ENCODE assay signal across 19 cellular contexts in genomic region chr15:41562784-41563198, GRCh38. TPM values are rescaled to one million over a fixed set of nuclear protein-coding genes. Genes with fewer than 3 reads are reported as not detected.
DNase-seq lines count a peak whose midpoint lies in the region; ATAC-seq and TF ChIP-seq lines count a peak whose summit lies in the region.
"Had no signal": no experiment of that assay in that cellular context is flagged by ENCODE, and none has a peak within 500 bp of the region (broad histone marks: within the 10 kb centered on the region; RNA-seq: fewer than 3 reads in every experiment).

No MANE protein-coding gene starts in this region.

- no peaks in the 10 kb centered on the region for H3K36me3 ChIP-seq in CD8-positive, alpha-beta memory T cell (ENCODE audit: insufficient read depth, low read length)
- H3K36me3 ChIP-seq: cardiac muscle cell had no signal

- POLR2A ChIA-PET in AG04450 (lab: Yijun Ruan, JAX): interaction anchor here (1.2 kb wide), 1 partner anchor 19 kb away, joined by 8 read pairs; the partner anchor contains the start of gene RPAP1
- POLR2A ChIA-PET in CD8-positive, alpha-beta memory T cell (lab: Charles Lee): interaction anchor here (0.7 kb wide), 1 partner anchor 296 kb away, joined by 5 read pairs; no protein-coding TSS in a partner anchor

- H3K4me3 Mint-ChIP-seq in glutamatergic neuron (ENCODE audit: unreplicated experiment) (no peak overlapping the region), T-helper 17 cell (no peak overlapping the region)
- no peak overlapping the region for H3K4me3 Mint-ChIP-seq in activated naive CD4-positive, alpha-beta T cell treated with anti-CD3 and anti-CD28 coated beads for 36 hours
- H3K4me3 Mint-ChIP-seq in CD8-positive, alpha-beta memory T cell: peak overlapping the region in 2 of 7 donors; percentile 6 to 79
- H3K4me3 Mint-ChIP-seq: activated naive CD8-positive, alpha-beta T cell treated with anti-CD3 and anti-CD28 coated beads, Interleukin-2, amount 10 ng/mL, durations not matched to agents 7 days and 5 days; activated T-cell treated with anti-CD3 and anti-CD28 coated beads, Interleukin-2, amount 50 U/mL, for 24 hours; CD8-positive, alpha-beta T cell; stimulated activated naive CD8-positive, alpha-beta T cell treated with anti-CD3 and anti-CD28 coated beads, Interleukin-15, amount 100 ng/mL, for 72 hours had no signal

- CTCF ChIA-PET in AG04450 (lab: Charles Lee): interaction anchor here (0.6 to 2.0 kb wide), 4 partner anchors 23 to 249 kb away, joined by 3 to 15 read pairs (median 6); no protein-coding TSS in a partner anchor
- CTCF ChIA-PET in activated naive CD4-positive, alpha-beta T cell treated with anti-CD3 and anti-CD28 coated beads for 36 hours (lab: Charles Lee): interaction anchor here (1.4 to 1.9 kb wide), 2 partner anchors 23 to 28 kb away, joined by 3 to 8 read pairs; no protein-coding TSS in a partner anchor
- CTCF ChIA-PET in CD8-positive, alpha-beta memory T cell (lab: Charles Lee): no interaction called here

- no peak for ATAC-seq in T-helper 17 cell
- ATAC-seq: CD8-positive, alpha-beta T cell; left lobe of liver; stimulated activated naive CD8-positive, alpha-beta T cell treated with anti-CD3 and anti-CD28 coated beads, Interleukin-15, amount 100 ng/mL, for 72 hours had no signal

- TF ChIP-seq CTCF in AG04450 (IDR thresholded peaks at IDR 0.05; ENCODE audit: low read depth, low read length): no peak
- no peak for TF ChIP-seq CTCF in fibroblast of pulmonary artery (IDR thresholded peaks at IDR 0.05; ENCODE audit: low read length, missing control alignments)
- TF ChIP-seq CTCF in glutamatergic neuron (IDR thresholded peaks at IDR 0.05; ENCODE audit: partially characterized antibody, unreplicated experiment): no peak

- peaks cover 6% of the 10 kb centered on the region for H3K9me3 Mint-ChIP-seq in glutamatergic neuron (ENCODE audit: unreplicated experiment)
- H3K9me3 Mint-ChIP-seq in activated naive CD4-positive, alpha-beta T cell treated with anti-CD3 and anti-CD28 coated beads for 36 hours: no peaks in the 10 kb centered on the region
- no peaks in the 10 kb centered on the region for H3K9me3 Mint-ChIP-seq in CD8-positive, alpha-beta memory T cell
- H3K9me3 Mint-ChIP-seq: activated naive CD8-positive, alpha-beta T cell treated with anti-CD3 and anti-CD28 coated beads, Interleukin-2, amount 10 ng/mL, durations not matched to agents 7 days and 5 days; activated T-cell treated with anti-CD3 and anti-CD28 coated beads, Interleukin-2, amount 50 U/mL, for 24 hours; CD8-positive, alpha-beta T cell; stimulated activated naive CD8-positive, alpha-beta T cell treated with anti-CD3 and anti-CD28 coated beads, Interleukin-15, amount 100 ng/mL, for 72 hours had no signal

- peak overlapping the region; percentile 21 for H3K27ac ChIP-seq in AG04450 (ENCODE audit: low read depth, low read length)
- no peak overlapping the region for H3K27ac ChIP-seq in CD8-positive, alpha-beta memory T cell (ENCODE audit: low read depth, low read length)
- H3K27ac ChIP-seq: cardiac muscle cell, SK-N-MC had no signal

- H3K27ac Mint-ChIP-seq in glutamatergic neuron (ENCODE audit: unreplicated experiment) (no peak overlapping the region), T-helper 17 cell (no peak overlapping the region)
- no peak overlapping the region for H3K27ac Mint-ChIP-seq in activated naive CD4-positive, alpha-beta T cell treated with anti-CD3 and anti-CD28 coated beads for 36 hours
- H3K27ac Mint-ChIP-seq in CD8-positive, alpha-beta memory T cell: no peak overlapping the region
- H3K27ac Mint-ChIP-seq: activated naive CD8-positive, alpha-beta T cell treated with anti-CD3 and anti-CD28 coated beads, Interleukin-2, amount 10 ng/mL, durations not matched to agents 7 days and 5 days; activated T-cell treated with anti-CD3 and anti-CD28 coated beads, Interleukin-2, amount 50 U/mL, for 24 hours; CD8-positive, alpha-beta T cell; stimulated activated naive CD8-positive, alpha-beta T cell treated with anti-CD3 and anti-CD28 coated beads, Interleukin-15, amount 100 ng/mL, for 72 hours had no signal

- H3K4me1 Mint-ChIP-seq in glutamatergic neuron (ENCODE audit: low read depth, unreplicated experiment) (peaks cover 28% of the 10 kb centered on the region), T-helper 17 cell (peaks cover 20% of the 10 kb centered on the region)
- peaks cover 10% of the 10 kb centered on the region for H3K4me1 Mint-ChIP-seq in activated naive CD4-positive, alpha-beta T cell treated with anti-CD3 and anti-CD28 coated beads for 36 hours (ENCODE audit: low read depth)
- peaks cover 8 to 15% (median 12%) of the 10 kb centered on the region in 3 donors for H3K4me1 Mint-ChIP-seq in CD8-positive, alpha-beta memory T cell

- peaks cover 16% of the 10 kb centered on the region for H3K4me1 ChIP-seq in CD8-positive, alpha-beta memory T cell (ENCODE audit: insufficient read depth, low read length)

- H3K36me3 Mint-ChIP-seq in glutamatergic neuron (ENCODE audit: unreplicated experiment) (no peaks in the 10 kb centered on the region), T-helper 17 cell (ENCODE audit: low read depth) (peaks cover 3% of the 10 kb centered on the region)
- H3K36me3 Mint-ChIP-seq in activated naive CD4-positive, alpha-beta T cell treated with anti-CD3 and anti-CD28 coated beads for 36 hours (ENCODE audit: low read depth): no peaks in the 10 kb centered on the region
- peaks cover 0 to 1% (median 0%) of the 10 kb centered on the region in 3 donors for H3K36me3 Mint-ChIP-seq in CD8-positive, alpha-beta memory T cell
- H3K36me3 Mint-ChIP-seq: activated naive CD8-positive, alpha-beta T cell treated with anti-CD3 and anti-CD28 coated beads, Interleukin-2, amount 10 ng/mL, durations not matched to agents 7 days and 5 days; CD8-positive, alpha-beta T cell had no signal

- H3K27me3 Mint-ChIP-seq in glutamatergic neuron (ENCODE audit: unreplicated experiment): peaks cover 14% of the 10 kb centered on the region
- H3K27me3 Mint-ChIP-seq in T-helper 17 cell: peaks cover 5% of the 10 kb centered on the region
- H3K27me3 Mint-ChIP-seq in activated naive CD4-positive, alpha-beta T cell treated with anti-CD3 and anti-CD28 coated beads for 36 hours (ENCODE audit: low read depth): peaks cover 15% of the 10 kb centered on the region
- H3K27me3 Mint-ChIP-seq in CD8-positive, alpha-beta memory T cell: peaks cover 21 to 28% of the 10 kb centered on the region in 2 donors

- DNase-seq in AG04450 (ENCODE audit: low read depth, low spot score) (no peak), NCI-H69 (lab: John Stamatoyannopoulos, UW) (peak; percentile 79), fibroblast of pulmonary artery (ENCODE audit: low read depth) (peak; percentile 72), nucleus accumbens (lab: John Stamatoyannopoulos, UW) (peak in 37 of 56 donors; percentile 11 to 71 (median 28)), glutamatergic neuron (no peak), T-helper 17 cell (no peak)
- no peak for DNase-seq in activated naive CD4-positive, alpha-beta T cell treated with anti-CD3 and anti-CD28 coated beads for 36 hours
- DNase-seq in CD8-positive, alpha-beta memory T cell: no peak
- DNase-seq: activated CD4-positive, alpha-beta T cell treated with anti-CD3 and anti-CD28 coated beads, Interleukin-2, amount 50 U/mL, for 4 hours; activated naive CD8-positive, alpha-beta T cell treated with anti-CD3 and anti-CD28 coated beads, Interleukin-2, amount 10 ng/mL, durations not matched to agents 7 days and 5 days; activated T-cell treated with anti-CD3 and anti-CD28 coated beads, Interleukin-2, amount 50 U/mL, for 24 hours; CD8-positive, alpha-beta T cell; effector CD8-positive, alpha-beta T cell; NCI-H1694 treated with DMSO at 0.1 percent for 48 hours; NCI-H446; stimulated activated naive CD8-positive, alpha-beta T cell treated with anti-CD3 and anti-CD28 coated beads, Interleukin-15, amount 100 ng/mL, for 72 hours had no signal

- no peaks in the 10 kb centered on the region for H3K27me3 ChIP-seq in AG04450 (ENCODE audit: control insufficient read depth, insufficient read depth, low read length)
- H3K27me3 ChIP-seq in CD8-positive, alpha-beta memory T cell (ENCODE audit: insufficient read depth, low read length, poor library complexity, severe bottlenecking): peaks cover 8% of the 10 kb centered on the region
- H3K27me3 ChIP-seq: cardiac muscle cell had no signal

- no peaks in the 10 kb centered on the region for H3K9me3 ChIP-seq in AG04450 (ENCODE audit: control insufficient read depth, insufficient read depth, low read length)
- no peaks in the 10 kb centered on the region for H3K9me3 ChIP-seq in T-helper 17 cell (ENCODE audit: control insufficient read depth, low read length, poor library complexity, severe bottlenecking)
- H3K9me3 ChIP-seq in CD8-positive, alpha-beta memory T cell (ENCODE audit: low read length): no peaks in the 10 kb centered on the region

- intact Hi-C loops in activated naive CD4-positive, alpha-beta T cell treated with anti-CD3 and anti-CD28 coated beads for 36 hours (cut with micrococcal nuclease): no loop called here

- no peak overlapping the region for H3K4me3 ChIP-seq in AG04450 (ENCODE audit: low read depth, low read length)
- no peak overlapping the region for H3K4me3 ChIP-seq in fibroblast of pulmonary artery (replicated peaks; ENCODE audit: low read depth, low read length)
- no peak overlapping the region for H3K4me3 ChIP-seq in CD8-positive, alpha-beta memory T cell (ENCODE audit: low read length)
- H3K4me3 ChIP-seq: cardiac muscle cell, SK-N-MC had no signal

RNA-seq across cellular contexts. Expression of gene TYRO3, which starts 3.8 kb away (rescaled TPM):
- polyA plus RNA-seq in AG04450 (2011; rRNA removed): 21.0 and 21.7 TPM in 2 replicates
- 39.5 and 44.5 TPM in 2 replicates for polyA minus RNA-seq in AG04450 (2011; rRNA and poly(A)+ RNA removed)
- total RNA-seq in glutamatergic neuron (ENCODE audit: unreplicated experiment) (5.1 TPM), T-helper 17 cell (under 1 TPM; 0.75 to 0.89 TPM)
- 1 to 10 TPM; 1.2 to 3.7 TPM for total RNA-seq in activated naive CD4-positive, alpha-beta T cell treated with anti-CD3 and anti-CD28 coated beads for 36 hours
- total RNA-seq in CD8-positive, alpha-beta memory T cell: 1 to 10 TPM; 2.0 to 2.6 TPM
- 0.46 TPM for polyA plus RNA-seq in CD8-positive, alpha-beta memory T cell

RNA-seq across cellular contexts. Expression of gene RPAP1, which starts 18.7 kb away (rescaled TPM):
- polyA plus RNA-seq in AG04450 (2011; rRNA removed): 9.5 and 12.9 TPM in 2 replicates
- polyA minus RNA-seq in AG04450 (2011; rRNA and poly(A)+ RNA removed): 17.9 and 19.7 TPM in 2 replicates
- total RNA-seq in glutamatergic neuron (ENCODE audit: unreplicated experiment) (48.9 TPM), T-helper 17 cell (10 to 100 TPM; 26.6 to 28.4 TPM)
- 10 to 100 TPM; 48.4 to 49.5 TPM for total RNA-seq in activated naive CD4-positive, alpha-beta T cell treated with anti-CD3 and anti-CD28 coated beads for 36 hours
- 10 to 100 TPM; 64.6 to 69.3 TPM for total RNA-seq in CD8-positive, alpha-beta memory T cell
- polyA plus RNA-seq in CD8-positive, alpha-beta memory T cell: 20.7 TPM

RNA-seq across cellular contexts. Expression of gene LTK, which starts 49.2 kb away (rescaled TPM):
- 0.09 and 0.20 TPM in 2 replicates for polyA plus RNA-seq in AG04450 (2011; rRNA removed)
- 0.18 and 0.22 TPM in 2 replicates for polyA minus RNA-seq in AG04450 (2011; rRNA and poly(A)+ RNA removed)
- 3.2 TPM for total RNA-seq in glutamatergic neuron (ENCODE audit: unreplicated experiment)
- 10 to 100 TPM; 58.2 to 74.6 TPM for total RNA-seq in T-helper 17 cell
- not detected for total RNA-seq in activated naive CD4-positive, alpha-beta T cell treated with anti-CD3 and anti-CD28 coated beads for 36 hours
- under 1 TPM; 0.27 to 0.31 TPM for total RNA-seq in CD8-positive, alpha-beta memory T cell
- 7.3 TPM for polyA plus RNA-seq in CD8-positive, alpha-beta memory T cell

Comparison
In these comparisons a context has a peak if more than half of its experiments do, and no peak if none do; other contexts are left out.
1. DNase-seq: peak in NCI-H69 (single experiment), fibroblast of pulmonary artery (single experiment) and nucleus accumbens (37 of 56); none in AG04450 (single experiment), glutamatergic neuron (single experiment), T-helper 17 cell (0 of 3), activated naive CD4-positive, alpha-beta T cell treated with anti-CD3 and anti-CD28 coated beads for 36 hours (single experiment) and CD8-positive, alpha-beta memory T cell (0 of 5).
2. RNA of gene LTK, which starts 49.2 kb away (total RNA-seq): 58.2 to 74.6 TPM in T-helper 17 cell; 3.2 TPM in glutamatergic neuron (single experiment), 0.27 to 0.31 TPM in CD8-positive, alpha-beta memory T cell and not detected in activated naive CD4-positive, alpha-beta T cell treated with anti-CD3 and anti-CD28 coated beads for 36 hours; every median in the first group is over 10 times any median in the second.